In genomic region chr18:3458952-3459853, GRCh38 we compare ENCODE assay signal across 9 cellular contexts. TPM values are rescaled to one million over a fixed set of nuclear protein-coding genes. Genes with fewer than 3 reads are reported as not detected.
DNase-seq lines count a peak whose midpoint lies in the region; ATAC-seq and TF ChIP-seq lines count a peak whose summit lies in the region.
"Had no signal": no experiment of that assay in that cellular context is flagged by ENCODE, and none has a peak within 500 bp of the region (broad histone marks: within the 10 kb centered on the region; RNA-seq: fewer than 3 reads in every experiment).

No MANE protein-coding gene starts in this region.

- H3K23me2 ChIP-seq in H9 (ENCODE audit: insufficient read length, low read depth, low read length, poor library complexity, severe bottlenecking) = no peaks in the 10 kb centered on the region

- peaks cover 65 to 73% of the 10 kb centered on the region in 2 experiments for H3K4me1 Mint-ChIP-seq in H9
- peaks cover 58% of the 10 kb centered on the region for H3K4me1 Mint-ChIP-seq in stimulated activated effector memory CD8-positive, alpha-beta T cell treated with anti-CD3 and anti-CD28 coated beads, Interleukin-12 subunit alpha, Interleukin-12 subunit beta, amount 100 ng/mL, for 72 hours

- H3K27ac Mint-ChIP-seq in H9 = peak overlapping the region; percentile 32 to 96 (median 60); a peak in 5 of 7 replicates
- H3K27ac Mint-ChIP-seq in stimulated activated effector memory CD8-positive, alpha-beta T cell treated with anti-CD3 and anti-CD28 coated beads, Interleukin-12 subunit alpha, Interleukin-12 subunit beta, amount 100 ng/mL, for 72 hours = peak overlapping the region; percentile 93
- H3K27ac Mint-ChIP-seq: activated naive CD8-positive, alpha-beta T cell treated with anti-CD3 and anti-CD28 coated beads, Interleukin-2, amount 10 ng/mL, durations not matched to agents 7 days and 5 days had no signal

- peaks cover 3% of the 10 kb centered on the region; the same call in 1 of the 2 replicates for H3K79me2 ChIP-seq in H9 (ENCODE audit: insufficient read depth, low read length)

- TF ChIP-seq CTCF in H9 (conservative IDR thresholded peaks at IDR 0.05) = no peak

- DNase-seq in H9 (no peak), RPMI7951 (ENCODE audit: low read depth) (peak; percentile 42), fibroblast of gingiva (ENCODE audit: low read depth) (peak; percentile 43), COLO829 (ENCODE audit: low spot score) (no peak)
- no peak for DNase-seq in stimulated activated effector memory CD8-positive, alpha-beta T cell treated with anti-CD3 and anti-CD28 coated beads, Interleukin-12 subunit alpha, Interleukin-12 subunit beta, amount 100 ng/mL, for 72 hours (ENCODE audit: low spot score in 2 of 2)
- DNase-seq: activated naive CD8-positive, alpha-beta T cell treated with anti-CD3 and anti-CD28 coated beads, Interleukin-2, amount 10 ng/mL, durations not matched to agents 7 days and 5 days had no signal

- H3K23ac ChIP-seq in H9 (ENCODE audit: insufficient read length, low read depth, low read length) = no peak overlapping the region

- no peak overlapping the region for H4K8ac ChIP-seq in H9 (replicated peaks; ENCODE audit: insufficient read length, low read depth, low read length)

- H2BK15ac ChIP-seq in H9 (ENCODE audit: low read depth, low read length) = no peak overlapping the region

- no peak overlapping the region for H2BK120ac ChIP-seq in H9 (ENCODE audit: low read depth, low read length, poor library complexity, severe bottlenecking)

- H2AK5ac ChIP-seq in H9 (ENCODE audit: insufficient read length, low read length) = no peak overlapping the region

- no peak overlapping the region for H3K18ac ChIP-seq in H9 (ENCODE audit: insufficient read length, low read depth, low read length)

- no peak overlapping the region for H2BK5ac ChIP-seq in H9 (ENCODE audit: insufficient read length, low read length)

- H3K14ac ChIP-seq in H9 (ENCODE audit: insufficient read depth, low read length) = no peak overlapping the region

- H3K56ac ChIP-seq in H9 (ENCODE audit: insufficient read length, low read depth, low read length) = no peak overlapping the region

- peaks cover 11% of the 10 kb centered on the region; the same call in 1 of the 2 replicates for H3K4me1 ChIP-seq in H9 (ENCODE audit: insufficient read depth, low read length)

- no peak overlapping the region for H3K9ac ChIP-seq in H9 (ENCODE audit: extremely low read depth, insufficient read length, low read length)

- H3K27me3 ChIP-seq in H9 (ENCODE audit: insufficient read depth, low read length) = no peaks in the 10 kb centered on the region

- H2BK20ac ChIP-seq in H9 (ENCODE audit: low read depth, low read length, poor library complexity, severe bottlenecking) = no peak overlapping the region

- H3K4me2 ChIP-seq in H9 (ENCODE audit: insufficient read depth, insufficient read length, low read length) = no peak overlapping the region

- H3K36me3 Mint-ChIP-seq in H9 (ENCODE audit: insufficient read depth in 1 of 3, low read depth in 3 of 3) = peaks cover 48 to 64% (median 52%) of the 10 kb centered on the region in 3 experiments
- peaks cover 81% of the 10 kb centered on the region for H3K36me3 Mint-ChIP-seq in stimulated activated effector memory CD8-positive, alpha-beta T cell treated with anti-CD3 and anti-CD28 coated beads, Interleukin-12 subunit alpha, Interleukin-12 subunit beta, amount 100 ng/mL, for 72 hours

- peak overlapping the region; percentile 12 for H3K27ac ChIP-seq in H9 (ENCODE audit: insufficient read length, low read depth, low read length)
- H3K27ac ChIP-seq: HL-60 had no signal

- H3K79me1 ChIP-seq in H9 (ENCODE audit: insufficient read depth, low read depth, low read length, poor library complexity, severe bottlenecking) = peaks cover 4% of the 10 kb centered on the region

- H2BK12ac ChIP-seq in H9 (ENCODE audit: insufficient read length, low read depth, low read length) = no peak overlapping the region

- no peaks in the 10 kb centered on the region for H3K9me3 Mint-ChIP-seq in H9
- H3K9me3 Mint-ChIP-seq in stimulated activated effector memory CD8-positive, alpha-beta T cell treated with anti-CD3 and anti-CD28 coated beads, Interleukin-12 subunit alpha, Interleukin-12 subunit beta, amount 100 ng/mL, for 72 hours = peaks cover 4% of the 10 kb centered on the region

- no peaks in the 10 kb centered on the region for H4K20me1 ChIP-seq in H9 (ENCODE audit: control insufficient read depth, insufficient read depth, insufficient read length)

- H3K27me3 Mint-ChIP-seq in H9 (ENCODE audit: low read depth) = no peaks in the 10 kb centered on the region

- no peak overlapping the region for H4K91ac ChIP-seq in H9 (ENCODE audit: insufficient read length, low read depth, low read length)

- no peak overlapping the region for H3T11ph ChIP-seq in H9 (ENCODE audit: low read length)

- no peak overlapping the region for H3K4ac ChIP-seq in H9 (ENCODE audit: low read depth, low read length)

- H3K9me3 ChIP-seq in H9 (ENCODE audit: control insufficient read depth, low read depth, low read length) = no peaks in the 10 kb centered on the region

- no peak overlapping the region for H4K5ac ChIP-seq in H9 (ENCODE audit: insufficient read length, low read depth, low read length)

- peak; percentile 94 for ATAC-seq in stimulated activated effector memory CD8-positive, alpha-beta T cell treated with anti-CD3 and anti-CD28 coated beads, Interleukin-12 subunit alpha, Interleukin-12 subunit beta, amount 100 ng/mL, for 72 hours
- ATAC-seq in GM21786 (IDR thresholded peaks at IDR 0.05; ENCODE audit: unreplicated experiment) = no peak
- ATAC-seq in HG03280 (IDR thresholded peaks at IDR 0.05; ENCODE audit: unreplicated experiment) = no peak

- WGBS in H9 (ENCODE audit: extremely low coverage, insufficient read length, low lambda C conversion rate) = no CpG with 5 or more reads among the region's 5 CpGs

- peak overlapping the region in 1 of 2 experiments; percentile 39; a peak in 2 of 5 replicates for H3K4me3 Mint-ChIP-seq in H9
- H3K4me3 Mint-ChIP-seq in stimulated activated effector memory CD8-positive, alpha-beta T cell treated with anti-CD3 and anti-CD28 coated beads, Interleukin-12 subunit alpha, Interleukin-12 subunit beta, amount 100 ng/mL, for 72 hours = peak overlapping the region; percentile 63
- H3K4me3 Mint-ChIP-seq: activated naive CD8-positive, alpha-beta T cell treated with anti-CD3 and anti-CD28 coated beads, Interleukin-2, amount 10 ng/mL, durations not matched to agents 7 days and 5 days had no signal

- H2AFZ ChIP-seq in H9 (ENCODE audit: low read length) = no peak overlapping the region

RNA-seq across cellular contexts. Expression of gene TGIF1, which starts 9.2 kb away (rescaled TPM):
- 251 and 261 TPM in 2 replicates for total RNA-seq in H9 (2021)
- 90.4 and 91.7 TPM in 2 replicates for total RNA-seq in RPMI7951 (2014; rRNA removed; shearing (Covaris generic))

Comparison
In these comparisons a context has a peak if more than half of its experiments do, and no peak if none do; other contexts are left out.
1. DNase-seq: peak in RPMI7951 (single experiment) and fibroblast of gingiva (single experiment); none in H9 (single experiment), stimulated activated effector memory CD8-positive, alpha-beta T cell treated with anti-CD3 and anti-CD28 coated beads, Interleukin-12 subunit alpha, Interleukin-12 subunit beta, amount 100 ng/mL, for 72 hours (0 of 2) and COLO829 (single experiment).